In genomic region chr1:34742667-34743270, GRCh38 we compare ENCODE assay signal across 8 cellular contexts. TPM values are rescaled to one million over a fixed set of nuclear protein-coding genes. Genes with fewer than 3 reads are reported as not detected.
DNase-seq lines count a peak whose midpoint lies in the region; ATAC-seq, FAIRE-seq and TF ChIP-seq lines count a peak whose summit lies in the region.

No MANE protein-coding gene starts in this region.

- H3K27ac Mint-ChIP-seq in osteocyte (ENCODE audit: unreplicated experiment): no peak overlapping the region

- peak; percentile 4 for DNase-seq in AG09319 (ENCODE audit: extremely low read depth, low read depth)
- DNase-seq in LoVo (ENCODE audit: low spot score): peak; percentile 87
- peak; percentile 29 to 70 for DNase-seq in SJSA1 (ENCODE audit: low read depth in 1 of 2, low spot score in 2 of 2)
- peak; percentile 91 for DNase-seq in activated effector memory CD4-positive, alpha-beta T cell treated with anti-CD3 and anti-CD28 coated beads, Interleukin-2, amount 50 U/mL, for 16 hours
- peak; percentile 56 to 83 for DNase-seq in frontal cortex (ENCODE audit: low spot score in 2 of 2)
- peak; percentile 92 for DNase-seq in osteocyte (ENCODE audit: extremely low spot score, unreplicated experiment)
- no peak for DNase-seq in thoracic aorta (ENCODE audit: low spot score)

- H3K27me3 Mint-ChIP-seq in osteocyte (ENCODE audit: unreplicated experiment): peaks cover 15% of the 10 kb centered on the region

- no peaks in the 10 kb centered on the region for H3K36me3 Mint-ChIP-seq in osteocyte (ENCODE audit: unreplicated experiment)

- no peaks in the 10 kb centered on the region for H3K36me3 ChIP-seq in SJSA1
- H3K36me3 ChIP-seq in thoracic aorta: no peaks in the 10 kb centered on the region

- H3K4me3 ChIP-seq in SJSA1 (no peak overlapping the region), thoracic aorta (no peak overlapping the region)

- FAIRE-seq in frontal cortex (lab: Jason Lieb, UNC): no peak

- no peaks in the 10 kb centered on the region for H3K9me3 Mint-ChIP-seq in osteocyte (ENCODE audit: unreplicated experiment)

- H3K4me1 ChIP-seq in SJSA1 (replicated peaks) (no peaks in the 10 kb centered on the region), thoracic aorta (ENCODE audit: control insufficient read depth in 1 of 2, low read depth in 2 of 2) (no peaks in the 10 kb centered on the region)

- peaks cover 8% of the 10 kb centered on the region for H3K27me3 ChIP-seq in SJSA1 (replicated peaks)
- no peaks in the 10 kb centered on the region for H3K27me3 ChIP-seq in thoracic aorta (replicated peaks; ENCODE audit: insufficient read depth)

- H3K9me3 ChIP-seq in SJSA1 (replicated peaks) (0 out of 2 replicates have a peak, but pooled peaks cover 2% of the 10 kb centered on the region), thoracic aorta (no peaks in the 10 kb centered on the region)

- peak; percentile 97 for TF ChIP-seq CTCF in AG09319 (IDR thresholded peaks at IDR 0.05; ENCODE audit: low read depth, low read length)
- TF ChIP-seq CTCF in osteocyte (IDR thresholded peaks at IDR 0.05): peak; percentile 92
- peak; percentile 91 for TF ChIP-seq CTCF in thoracic aorta (IDR thresholded peaks at IDR 0.05)

- no peak overlapping the region for H3K27ac ChIP-seq in SJSA1
- no peak overlapping the region for H3K27ac ChIP-seq in thoracic aorta

- ATAC-seq in GM19351 (IDR thresholded peaks at IDR 0.05; ENCODE audit: unreplicated experiment) (peak; percentile 65), thoracic aorta (ENCODE audit: insufficient number of reproducible peaks, low FRiP score, low read depth) (peak; percentile 41)

- H3K4me3 Mint-ChIP-seq in osteocyte (ENCODE audit: unreplicated experiment): no peak overlapping the region

- H3K4me1 Mint-ChIP-seq in osteocyte (ENCODE audit: unreplicated experiment): peaks cover 4% of the 10 kb centered on the region

RNA-seq across cellular contexts. Expression of gene GJB5, which starts 12.1 kb away (rescaled TPM):
- total RNA-seq in SJSA1 (2014; rRNA removed; shearing (Covaris generic)): not detected in 2 replicates
- not detected for total RNA-seq in frontal cortex
- not detected in 2 replicates for total RNA-seq in osteocyte
- not detected for total RNA-seq in thoracic aorta

RNA-seq across cellular contexts. Expression of gene GJB4, which starts 16.8 kb away (rescaled TPM):
- total RNA-seq in SJSA1 (2014; rRNA removed; shearing (Covaris generic)): not detected in 2 replicates
- total RNA-seq in frontal cortex (not detected), osteocyte (not detected in 2 replicates), thoracic aorta (not detected)

RNA-seq across cellular contexts. Expression of gene GJB3, which starts 38.2 kb away (rescaled TPM):
- total RNA-seq in SJSA1 (2014; rRNA removed; shearing (Covaris generic)): not detected in 2 replicates
- total RNA-seq in frontal cortex (not detected), osteocyte (not detected in 2 replicates), thoracic aorta (under 1 TPM; 0.28 to 0.54 TPM)

RNA-seq across cellular contexts. Expression of gene GJA4, which starts 50.0 kb away (rescaled TPM):
- not detected in 2 replicates for total RNA-seq in SJSA1 (2014; rRNA removed; shearing (Covaris generic))
- 3.3 TPM for total RNA-seq in frontal cortex
- total RNA-seq in osteocyte: not detected in 2 replicates
- 10 to 100 TPM; 41.3 to 64.2 TPM for total RNA-seq in thoracic aorta
